1 cellular context compared by ENCODE assay signal in genomic region chr5:139639619-139640431, GRCh38.
TF ChIP-seq lines count a peak whose summit lies in the region.

No MANE protein-coding gene starts in this region.

TF ChIP-seq in HepG2, 621 proteins besides CTCF, POLR2A, EP300 and RAD21:
- peak; percentile 62; the same call in 1 of the 2 replicates for TF ChIP-seq ZBTB33 (CRISPR knock-in tag; IDR thresholded peaks at IDR 0.05)
- peak; percentile 55; the same call in 1 of the 2 replicates for TF ChIP-seq HNRNPL (IDR thresholded peaks at IDR 0.05; ENCODE audit: low read depth, low read length)
- TF ChIP-seq, protein P1, sequence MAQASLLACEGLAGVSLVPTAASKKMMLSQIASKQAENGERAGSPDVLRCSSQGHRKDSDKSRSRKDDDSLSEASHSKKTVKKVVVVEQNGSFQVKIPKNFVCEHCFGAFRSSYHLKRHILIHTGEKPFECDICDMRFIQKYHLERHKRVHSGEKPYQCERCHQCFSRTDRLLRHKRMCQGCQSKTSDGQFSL (CRISPR knock-in tag; IDR thresholded peaks at IDR 0.05): 0 out of 2 replicates have a peak, but pooled peaks have one; percentile 50
- no peak for TF ChIP-seq YY1 (IDR thresholded peaks at IDR 0.05; ENCODE audit: insufficient read depth, insufficient replicate concordance, low read depth, low read length)
